ENCODE assay signal across 25 cellular contexts in the genomic region with DNA sequence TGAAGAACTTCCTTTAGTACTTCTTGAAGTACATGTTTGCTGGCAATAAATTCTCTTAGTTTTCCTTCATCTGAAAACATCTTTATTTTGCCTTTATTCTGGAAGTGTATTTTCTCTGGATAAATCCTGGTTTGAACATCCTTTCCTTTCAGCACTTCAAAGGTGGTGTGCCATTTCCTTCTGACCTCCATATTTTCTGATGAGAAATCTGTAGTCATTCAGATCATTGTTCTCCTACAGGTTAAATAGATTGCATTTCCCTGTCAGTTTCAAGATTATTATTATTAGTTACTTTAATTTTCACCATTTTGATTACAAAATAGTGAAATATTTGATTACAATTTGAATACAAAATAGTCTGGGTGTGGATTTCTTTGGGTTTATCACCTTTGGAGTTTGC.
"Had no signal": no experiment of that assay in that cellular context is flagged by ENCODE, and none has a peak within 500 bp of the region (broad histone marks: within the 10 kb centered on the region; RNA-seq: fewer than 3 reads in every experiment).

No MANE protein-coding gene starts in this region.

- H3K27ac ChIP-seq: esophagus muscularis mucosa, foreskin keratinocyte, gastroesophageal sphincter, heart left ventricle, hepatocyte, ovary, psoas muscle, thoracic aorta, tibial nerve, upper lobe of left lung had no signal

- H3K36me3 Mint-ChIP-seq: memory B cell; natural killer cell; stimulated activated naive B cell treated with anti-CD40 and anti-IgM and Interleukin-4, amounts not matched to agents 10 μg/mL and 1 μg/mL and 100 μg/mL, for 72 hours had no signal

- ATAC-seq: foreskin keratinocyte; gastroesophageal sphincter; heart left ventricle; left lobe of liver; natural killer cell; psoas muscle; right cardiac atrium; stimulated activated naive B cell treated with anti-CD40 and anti-IgM and Interleukin-4, amounts not matched to agents 10 μg/mL and 1 μg/mL and 100 μg/mL, for 72 hours had no signal

- H3K4me3 Mint-ChIP-seq: memory B cell; natural killer cell; stimulated activated naive B cell treated with anti-CD40 and anti-IgM and Interleukin-4, amounts not matched to agents 10 μg/mL and 1 μg/mL and 100 μg/mL, for 72 hours; stimulated activated naive CD8-positive, alpha-beta T cell treated with anti-CD3 and anti-CD28 coated beads, Interleukin-15, Interleukin-2, amounts not matched to agents 100 ng/mL and 50 ng/mL, for 24 hours had no signal

- H3K79me2 ChIP-seq: hepatocyte had no signal

- H3K9me3 Mint-ChIP-seq: natural killer cell; stimulated activated naive CD8-positive, alpha-beta T cell treated with anti-CD3 and anti-CD28 coated beads, Interleukin-15, Interleukin-2, amounts not matched to agents 100 ng/mL and 50 ng/mL, for 24 hours had no signal

- H3K27me3 ChIP-seq: hepatocyte, ovary, upper lobe of left lung had no signal

- H2AFZ ChIP-seq: hepatocyte had no signal

- H3K27ac Mint-ChIP-seq: memory B cell; natural killer cell; stimulated activated naive B cell treated with anti-CD40 and anti-IgM and Interleukin-4, amounts not matched to agents 10 μg/mL and 1 μg/mL and 100 μg/mL, for 72 hours; stimulated activated naive CD8-positive, alpha-beta T cell treated with anti-CD3 and anti-CD28 coated beads, Interleukin-15, Interleukin-2, amounts not matched to agents 100 ng/mL and 50 ng/mL, for 24 hours had no signal

- DNase-seq: dermis blood vessel endothelial cell; effector memory CD4-positive, alpha-beta T cell; foreskin keratinocyte; heart left ventricle; kidney; natural killer cell; occipital lobe; ovary; posterior cingulate gyrus; psoas muscle; right cardiac atrium; small intestine; stimulated activated CD4-positive, alpha-beta T cell treated with anti-CD3 and anti-CD28 coated beads, Interleukin-15, amount 100 ng/mL, for 24 hours; stimulated activated CD4-positive, alpha-beta T cell treated with anti-CD3 and anti-CD28 coated beads, Interleukin-2, amount 100 ng/mL, for 48 hours; stimulated activated naive B cell treated with anti-CD40 and anti-IgM and Interleukin-4, amounts not matched to agents 10 μg/mL and 1 μg/mL and 100 μg/mL, for 72 hours; upper lobe of left lung had no signal

- H3K4me1 ChIP-seq: foreskin keratinocyte, gastroesophageal sphincter, psoas muscle, tibial nerve, upper lobe of left lung had no signal

- H3K4me2 ChIP-seq: hepatocyte had no signal

- H3K36me3 ChIP-seq: esophagus muscularis mucosa, gastroesophageal sphincter, heart left ventricle, ovary, thoracic aorta, tibial nerve, upper lobe of left lung had no signal

- H3K4me3 ChIP-seq: esophagus muscularis mucosa, gastroesophageal sphincter, heart left ventricle, hepatocyte, lung, ovary, psoas muscle, thoracic aorta, tibial nerve, upper lobe of left lung had no signal

- H3K9me3 ChIP-seq: ovary, psoas muscle, thoracic aorta had no signal

- H3K4me1 Mint-ChIP-seq: memory B cell; stimulated activated naive B cell treated with anti-CD40 and anti-IgM and Interleukin-4, amounts not matched to agents 10 μg/mL and 1 μg/mL and 100 μg/mL, for 72 hours had no signal
